In the genomic region with DNA sequence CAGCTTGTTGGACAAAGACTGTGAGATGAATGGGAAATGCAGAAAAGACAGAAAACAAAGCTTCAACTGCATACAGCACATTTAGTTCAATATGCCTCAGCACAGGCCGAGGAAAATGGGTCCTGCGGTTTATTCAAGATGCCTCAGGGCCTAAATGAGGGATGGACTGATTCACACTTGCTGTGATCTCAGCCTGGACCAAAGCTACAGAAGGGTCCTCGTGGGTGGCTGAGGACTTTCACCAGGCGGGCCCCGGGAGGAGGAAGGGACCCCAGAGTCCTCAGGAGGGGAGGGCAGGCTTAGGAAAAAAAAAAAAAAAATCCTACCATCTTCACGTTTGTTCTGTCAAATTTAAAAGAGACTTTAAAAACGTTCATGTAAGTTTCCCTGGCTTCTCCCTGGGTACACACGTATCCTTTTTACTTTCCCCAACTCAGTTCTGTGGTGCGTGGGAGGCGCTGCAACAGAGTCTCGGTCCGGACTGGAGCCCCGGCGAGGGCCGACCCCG, we compare ENCODE assay signal across 8 cellular contexts. TPM values are rescaled to one million over a fixed set of nuclear protein-coding genes. Genes with fewer than 3 reads are reported as not detected.
A peak's percentile ranks its signal among the peaks of the same experiment; 100 is the strongest.
DNase-seq lines count a peak whose midpoint lies in the region; ATAC-seq and TF ChIP-seq lines count a peak whose summit lies in the region.

No MANE protein-coding gene starts in this region.

- peak overlapping the region; percentile 97 for H2AFZ ChIP-seq in OCI-LY1 (ENCODE audit: low read length)

- H3K27me3 Mint-ChIP-seq in CD4-positive, CD25-positive, alpha-beta regulatory T cell: no peaks in the 10 kb centered on the region

- peak in 1 of 3 donors; percentile 28 for DNase-seq in CD4-positive, CD25-positive, alpha-beta regulatory T cell
- DNase-seq in cerebellar cortex (ENCODE audit: low spot score): peak; percentile 48
- DNase-seq in lung (ENCODE audit: low spot score): no peak
- no peak for DNase-seq in tibial artery

- H3K27ac ChIP-seq in CD4-positive, CD25-positive, alpha-beta regulatory T cell (ENCODE audit: insufficient read depth, low read length, poor library complexity, severe bottlenecking): peak overlapping the region; percentile 57
- H3K27ac ChIP-seq in OCI-LY1 (ENCODE audit: low read depth, low read length, poor library complexity, severe bottlenecking): no peak overlapping the region
- peak overlapping the region; percentile 94 to 95 for H3K27ac ChIP-seq in lung (ENCODE audit: low read depth in 1 of 2, low read length in 1 of 2)
- peak overlapping the region; percentile 80 to 92 for H3K27ac ChIP-seq in tibial artery

- TF ChIP-seq CTCF in OCI-LY1 (IDR thresholded peaks at IDR 0.05; ENCODE audit: low read length): no peak
- TF ChIP-seq CTCF in lung (IDR thresholded peaks at IDR 0.05; ENCODE audit: control extremely low read depth, extremely low read depth): no peak
- TF ChIP-seq CTCF in tibial artery (IDR thresholded peaks at IDR 0.05): no peak

- no peaks in the 10 kb centered on the region for H3K27me3 ChIP-seq in CD4-positive, CD25-positive, alpha-beta regulatory T cell (ENCODE audit: control insufficient read depth, insufficient read depth, low read length)
- H3K27me3 ChIP-seq in OCI-LY1 (ENCODE audit: insufficient read depth, low read length) (no peaks in the 10 kb centered on the region), lung (ENCODE audit: control insufficient read depth, insufficient read depth) (no peaks in the 10 kb centered on the region), tibial artery (no peaks in the 10 kb centered on the region)

- H3K9me2 ChIP-seq in OCI-LY1 (ENCODE audit: low read depth, low read length): no peaks in the 10 kb centered on the region

- ATAC-seq in CD4-positive, CD25-positive, alpha-beta regulatory T cell (ENCODE audit: low read depth in 2 of 2): no peak
- ATAC-seq in GM19463 (IDR thresholded peaks at IDR 0.05; ENCODE audit: unreplicated experiment) (peak; percentile 1), lung (ENCODE audit: insufficient read depth, low FRiP score) (no peak), HG02973 (IDR thresholded peaks at IDR 0.05; ENCODE audit: unreplicated experiment) (no peak), HG03025 (IDR thresholded peaks at IDR 0.05; ENCODE audit: low FRiP score, unreplicated experiment) (no peak)

- WGBS in lung, 2 donors: 5 to 6% methylated on average over 16 of the region's 16 CpGs

- H3K9me3 ChIP-seq in CD4-positive, CD25-positive, alpha-beta regulatory T cell (ENCODE audit: control insufficient read depth in 2 of 2, low read length in 2 of 2): no peaks in the 10 kb centered on the region
- H3K9me3 ChIP-seq in OCI-LY1 (ENCODE audit: low read length) (no peaks in the 10 kb centered on the region), lung (ENCODE audit: control insufficient read depth in 2 of 2, insufficient read depth in 1 of 2, low read length in 1 of 2) (peaks cover 0 to 2% of the 10 kb centered on the region in 2 donors), tibial artery (no peaks in the 10 kb centered on the region)

- H4K20me1 ChIP-seq in OCI-LY1 (ENCODE audit: insufficient read depth, low read length): no peaks in the 10 kb centered on the region

- H3K27ac Mint-ChIP-seq in CD4-positive, CD25-positive, alpha-beta regulatory T cell: peak overlapping the region; percentile 82 to 91 (median 90)

- H3K4me3 ChIP-seq in CD4-positive, CD25-positive, alpha-beta regulatory T cell (ENCODE audit: low read depth, low read length): peak overlapping the region; percentile 70
- H3K4me3 ChIP-seq in OCI-LY1 (ENCODE audit: low read depth, low read length, poor library complexity, severe bottlenecking) (peak overlapping the region; percentile 87), lung (peak overlapping the region; percentile 56), tibial artery (peak overlapping the region; percentile 58 to 73)

- peaks cover 8% of the 10 kb centered on the region; the same call in 1 of the 2 replicates for H3F3A ChIP-seq in OCI-LY1 (ENCODE audit: insufficient read depth, low read length)

- H3K4me1 ChIP-seq in CD4-positive, CD25-positive, alpha-beta regulatory T cell (ENCODE audit: control insufficient read depth, insufficient read depth, low read length, poor library complexity, severe bottlenecking): peaks cover 27% of the 10 kb centered on the region
- H3K4me1 ChIP-seq in OCI-LY1 (ENCODE audit: insufficient read depth, low read length, severe bottlenecking) (peaks cover 27% of the 10 kb centered on the region), lung (ENCODE audit: control insufficient read depth in 2 of 2, insufficient read depth in 2 of 2, low read length in 2 of 2) (peaks cover 0 to 5% of the 10 kb centered on the region in 2 donors), tibial artery (peaks cover 0 to 27% (median 21%) of the 10 kb centered on the region in 4 donors)

- H3K36me3 ChIP-seq in CD4-positive, CD25-positive, alpha-beta regulatory T cell (ENCODE audit: control insufficient read depth, insufficient read depth, low read length): peaks cover 14% of the 10 kb centered on the region
- H3K36me3 ChIP-seq in OCI-LY1 (ENCODE audit: insufficient read depth, low read length) (peaks cover 11% of the 10 kb centered on the region), lung (ENCODE audit: control insufficient read depth in 2 of 2, insufficient read depth in 2 of 2, low read length in 2 of 2) (peaks cover 0 to 10% of the 10 kb centered on the region in 2 donors), tibial artery (peaks cover 2 to 22% (median 5%) of the 10 kb centered on the region in 3 donors)

- peak overlapping the region; percentile 100 for H3K4me2 ChIP-seq in OCI-LY1 (ENCODE audit: low read length)

- H3K9me3 Mint-ChIP-seq in CD4-positive, CD25-positive, alpha-beta regulatory T cell: no peaks in the 10 kb centered on the region

- peak overlapping the region; percentile 96 for H3K9ac ChIP-seq in OCI-LY1 (ENCODE audit: low read length)

- no peaks in the 10 kb centered on the region for H3K79me2 ChIP-seq in OCI-LY1 (ENCODE audit: insufficient read depth, low read length)

- intact Hi-C loops in tibial artery (cut with DNase I; ENCODE audit: low total_unique reads): no loop called here

- H3K36me3 Mint-ChIP-seq in CD4-positive, CD25-positive, alpha-beta regulatory T cell: peaks cover 10% of the 10 kb centered on the region

- H3K4me1 Mint-ChIP-seq in CD4-positive, CD25-positive, alpha-beta regulatory T cell: peaks cover 12 to 39% (median 23%) of the 10 kb centered on the region in 4 donors

- H3K4me3 Mint-ChIP-seq in CD4-positive, CD25-positive, alpha-beta regulatory T cell: peak overlapping the region; percentile 84 to 90 (median 88)

RNA-seq across cellular contexts. Expression of a gene that starts 0.6 kb away (rescaled TPM):
- 30.2 TPM for total RNA-seq in CD4-positive, CD25-positive, alpha-beta regulatory T cell
- 1 to 10 TPM; 2.7 to 5.3 (median 4.7) TPM for polyA plus RNA-seq in CD4-positive, CD25-positive, alpha-beta regulatory T cell
- total RNA-seq in lung: 10 to 100 TPM in 1 of 2 donors, 1 to 10 TPM in 1; 7.5 to 16.3 TPM
- polyA plus RNA-seq in lung: 1 to 10 TPM; 6.2 to 7.8 TPM

RNA-seq across cellular contexts. Expression of a gene that starts 21.9 kb away (rescaled TPM):
- 14.2 TPM for total RNA-seq in CD4-positive, CD25-positive, alpha-beta regulatory T cell
- polyA plus RNA-seq in CD4-positive, CD25-positive, alpha-beta regulatory T cell: 10 to 100 TPM in 1 of 4 donors, 1 to 10 TPM in 3; 3.3 to 12.6 (median 6.4) TPM
- total RNA-seq in lung: 10 to 100 TPM; 10.0 to 10.2 TPM
- 1 to 10 TPM; 5.7 to 7.0 TPM for polyA plus RNA-seq in lung
